ENCODE assay signal across 11 cellular contexts in genomic region chr19:3370214-3370720, GRCh38. TPM values are rescaled to one million over a fixed set of nuclear protein-coding genes. Genes with fewer than 3 reads are reported as not detected.
DNase-seq lines count a peak whose midpoint lies in the region; ATAC-seq, FAIRE-seq and TF ChIP-seq lines count a peak whose summit lies in the region.
"Had no signal": no experiment of that assay in that cellular context is flagged by ENCODE, and none has a peak within 500 bp of the region (broad histone marks: within the 10 kb centered on the region; RNA-seq: fewer than 3 reads in every experiment).

No MANE protein-coding gene starts in this region.

- no peaks in the 10 kb centered on the region for H3K27me3 ChIP-seq in CD4-positive, alpha-beta T cell (ENCODE audit: control insufficient read depth, insufficient read depth, low read length)
- H3K27me3 ChIP-seq in small intestine (ENCODE audit: control insufficient read depth in 2 of 2, insufficient read depth in 2 of 2, low read length in 2 of 2) = no peaks in the 10 kb centered on the region

- no peak for TF ChIP-seq CTCF in CD4-positive, alpha-beta T cell (IDR thresholded peaks at IDR 0.05)
- TF ChIP-seq CTCF in fibroblast of villous mesenchyme (IDR thresholded peaks at IDR 0.05; ENCODE audit: insufficient read depth, low read depth, low read length) (no peak), retinal pigment epithelial cell (conservative IDR thresholded peaks at IDR 0.05; ENCODE audit: low read depth, low read length) (no peak)

- intact Hi-C loops in CD4-positive, alpha-beta T cell (cut with DNase I, micrococcal nuclease) = no loop called here
- intact Hi-C loops in activated T-helper 2 cell treated with anti-CD3 and anti-CD28 coated beads, Interferon-gamma antibody, Interleukin-2, Interleukin-4, amounts not matched to agents 10 μg/mL and 5 μg/mL and 100 μg/mL, durations not matched to agents 14 hours and 24 hours and 36 hours (cut with micrococcal nuclease) = no loop called here

- H3K36me3 Mint-ChIP-seq in CD4-positive, alpha-beta T cell (ENCODE audit: low read depth) = no peaks in the 10 kb centered on the region
- H3K36me3 Mint-ChIP-seq in T-helper 17 cell (ENCODE audit: low read depth) = no peaks in the 10 kb centered on the region
- H3K36me3 Mint-ChIP-seq in activated T-helper 2 cell treated with anti-CD3 and anti-CD28 coated beads, Interferon-gamma antibody, Interleukin-2, Interleukin-4, amounts not matched to agents 10 μg/mL and 5 μg/mL and 100 μg/mL, durations not matched to agents 14 hours and 24 hours and 36 hours (ENCODE audit: low read depth) = no peaks in the 10 kb centered on the region

- DNase-seq in CD4-positive, alpha-beta T cell = no peak
- DNase-seq in T-helper 17 cell (no peak), fibroblast of villous mesenchyme (ENCODE audit: low read depth) (no peak), retinal pigment epithelial cell (ENCODE audit: low read depth) (no peak), small intestine (no peak)
- DNase-seq in activated T-helper 2 cell treated with anti-CD3 and anti-CD28 coated beads, Interferon-gamma antibody, Interleukin-2, Interleukin-4, amounts not matched to agents 10 μg/mL and 5 μg/mL and 100 μg/mL, durations not matched to agents 14 hours and 24 hours and 36 hours (ENCODE audit: low spot score) = no peak
- DNase-seq: SHP77 treated with DMSO at 0.1 percent for 48 hours had no signal

- no peaks in the 10 kb centered on the region for H3K27me3 Mint-ChIP-seq in CD4-positive, alpha-beta T cell
- H3K27me3 Mint-ChIP-seq in T-helper 17 cell = no peaks in the 10 kb centered on the region
- peaks cover 22% of the 10 kb centered on the region for H3K27me3 Mint-ChIP-seq in activated T-helper 2 cell treated with anti-CD3 and anti-CD28 coated beads, Interferon-gamma antibody, Interleukin-2, Interleukin-4, amounts not matched to agents 10 μg/mL and 5 μg/mL and 100 μg/mL, durations not matched to agents 14 hours and 24 hours and 36 hours (ENCODE audit: low read depth)

- no peak for FAIRE-seq in small intestine (lab: Jason Lieb, UNC)
- FAIRE-seq: G401.6 had no signal

- ATAC-seq in CD4-positive, alpha-beta T cell (ENCODE audit: poor library complexity) = no peak
- ATAC-seq in T-helper 17 cell = no peak
- ATAC-seq in HG02759 (IDR thresholded peaks at IDR 0.05; ENCODE audit: unreplicated experiment) = no peak
- ATAC-seq in HG02623 (IDR thresholded peaks at IDR 0.05; ENCODE audit: unreplicated experiment) = no peak

- H3K9me3 Mint-ChIP-seq in CD4-positive, alpha-beta T cell = no peaks in the 10 kb centered on the region
- H3K9me3 Mint-ChIP-seq in activated T-helper 2 cell treated with anti-CD3 and anti-CD28 coated beads, Interferon-gamma antibody, Interleukin-2, Interleukin-4, amounts not matched to agents 10 μg/mL and 5 μg/mL and 100 μg/mL, durations not matched to agents 14 hours and 24 hours and 36 hours = no peaks in the 10 kb centered on the region
- H3K9me3 Mint-ChIP-seq: activated T-helper 1 cell treated with anti-CD3 and anti-CD28 coated beads, Interleukin-12 subunit alpha, Interleukin-12 subunit beta, Interleukin-2, Interleukin-4 antibody, amounts not matched to agents 30 ng/mL and 10 ng/mL and 1 ng/mL, durations not matched to agents 14 hours and 24 hours and 36 hours had no signal

- H3K36me3 ChIP-seq in small intestine (ENCODE audit: control insufficient read depth in 2 of 2, insufficient read depth in 2 of 2, low read length in 2 of 2) = no peaks in the 10 kb centered on the region

- POLR2A ChIA-PET in CD4-positive, alpha-beta T cell (lab: Charles Lee) = no interaction called here

- no peak overlapping the region for H3K27ac Mint-ChIP-seq in CD4-positive, alpha-beta T cell
- peak overlapping the region; percentile 93 for H3K27ac Mint-ChIP-seq in T-helper 17 cell
- no peak overlapping the region for H3K27ac Mint-ChIP-seq in activated T-helper 2 cell treated with anti-CD3 and anti-CD28 coated beads, Interferon-gamma antibody, Interleukin-2, Interleukin-4, amounts not matched to agents 10 μg/mL and 5 μg/mL and 100 μg/mL, durations not matched to agents 14 hours and 24 hours and 36 hours
- H3K27ac Mint-ChIP-seq: activated T-helper 1 cell treated with anti-CD3 and anti-CD28 coated beads, Interleukin-12 subunit alpha, Interleukin-12 subunit beta, Interleukin-2, Interleukin-4 antibody, amounts not matched to agents 30 ng/mL and 10 ng/mL and 1 ng/mL, durations not matched to agents 14 hours and 24 hours and 36 hours had no signal

- WGBS in small intestine, 3 donors = 62 to 90% (median 81%) methylated on average over 11 to 14 of the region's 14 CpGs

- H3K9me3 ChIP-seq in CD4-positive, alpha-beta T cell (ENCODE audit: control insufficient read depth, low read length) = no peaks in the 10 kb centered on the region
- no peaks in the 10 kb centered on the region for H3K9me3 ChIP-seq in T-helper 17 cell (ENCODE audit: control insufficient read depth, low read length, poor library complexity, severe bottlenecking)
- no peaks in the 10 kb centered on the region for H3K9me3 ChIP-seq in small intestine (ENCODE audit: control insufficient read depth, low read depth)

- no peak overlapping the region for H3K27ac ChIP-seq in CD4-positive, alpha-beta T cell (ENCODE audit: low read depth, low read length)
- H3K27ac ChIP-seq in small intestine (ENCODE audit: low read depth in 1 of 2, low read length in 1 of 2) = peak overlapping the region in 1 of 2 donors; percentile 32

- peak overlapping the region; percentile 42 for H3K4me3 Mint-ChIP-seq in CD4-positive, alpha-beta T cell
- H3K4me3 Mint-ChIP-seq in T-helper 17 cell = no peak overlapping the region
- H3K4me3 Mint-ChIP-seq in activated T-helper 2 cell treated with anti-CD3 and anti-CD28 coated beads, Interferon-gamma antibody, Interleukin-2, Interleukin-4, amounts not matched to agents 10 μg/mL and 5 μg/mL and 100 μg/mL, durations not matched to agents 14 hours and 24 hours and 36 hours (ENCODE audit: low read depth) = no peak overlapping the region
- H3K4me3 Mint-ChIP-seq: activated T-helper 1 cell treated with anti-CD3 and anti-CD28 coated beads, Interleukin-12 subunit alpha, Interleukin-12 subunit beta, Interleukin-2, Interleukin-4 antibody, amounts not matched to agents 30 ng/mL and 10 ng/mL and 1 ng/mL, durations not matched to agents 14 hours and 24 hours and 36 hours had no signal

- CTCF ChIA-PET in CD4-positive, alpha-beta T cell (lab: Charles Lee) = no interaction called here

- H3K4me3 ChIP-seq in fibroblast of villous mesenchyme (ENCODE audit: low read depth, low read length) (peak overlapping the region; percentile 85), retinal pigment epithelial cell (ENCODE audit: low read length) (peak overlapping the region; percentile 39), small intestine (ENCODE audit: low read depth in 1 of 2, low read length in 2 of 2) (no peak overlapping the region)

- H3K4me1 ChIP-seq in small intestine (ENCODE audit: control insufficient read depth in 2 of 2, insufficient read depth in 1 of 2, low read depth in 1 of 2, low read length in 1 of 2) = peaks cover 0 to 2% of the 10 kb centered on the region in 2 donors

- H3K4me1 Mint-ChIP-seq in CD4-positive, alpha-beta T cell (ENCODE audit: low read depth) = peaks cover 41% of the 10 kb centered on the region
- H3K4me1 Mint-ChIP-seq in T-helper 17 cell = peaks cover 38% of the 10 kb centered on the region
- H3K4me1 Mint-ChIP-seq in activated T-helper 2 cell treated with anti-CD3 and anti-CD28 coated beads, Interferon-gamma antibody, Interleukin-2, Interleukin-4, amounts not matched to agents 10 μg/mL and 5 μg/mL and 100 μg/mL, durations not matched to agents 14 hours and 24 hours and 36 hours (ENCODE audit: low read depth) = peaks cover 7% of the 10 kb centered on the region

RNA-seq across cellular contexts. Expression of gene NFIC, which starts 3.9 kb away (rescaled TPM):
- 10 to 100 TPM; 22.1 to 22.2 TPM for total RNA-seq in CD4-positive, alpha-beta T cell
- total RNA-seq in T-helper 17 cell (10 to 100 TPM; 29.0 to 29.3 TPM), fibroblast of villous mesenchyme (42.7 and 56.0 TPM in 2 replicates)
- 16.5 and 17.3 TPM in 2 replicates for total RNA-seq in activated T-helper 2 cell treated with anti-CD3 and anti-CD28 coated beads, Interferon-gamma antibody, Interleukin-2, Interleukin-4, amounts not matched to agents 10 μg/mL and 5 μg/mL and 100 μg/mL, durations not matched to agents 14 hours and 24 hours and 36 hours
- polyA plus RNA-seq in small intestine = 10 to 100 TPM in 1 of 3 donors, 1 to 10 TPM in 2; 4.5 to 37.9 (median 6.2) TPM

Comparison
In these comparisons a context has a peak if more than half of its experiments do, and no peak if none do; other contexts are left out.
1. H3K4me3 ChIP-seq: peak in fibroblast of villous mesenchyme (single experiment) and retinal pigment epithelial cell (single experiment); none in small intestine (0 of 2).